In the genomic region with DNA sequence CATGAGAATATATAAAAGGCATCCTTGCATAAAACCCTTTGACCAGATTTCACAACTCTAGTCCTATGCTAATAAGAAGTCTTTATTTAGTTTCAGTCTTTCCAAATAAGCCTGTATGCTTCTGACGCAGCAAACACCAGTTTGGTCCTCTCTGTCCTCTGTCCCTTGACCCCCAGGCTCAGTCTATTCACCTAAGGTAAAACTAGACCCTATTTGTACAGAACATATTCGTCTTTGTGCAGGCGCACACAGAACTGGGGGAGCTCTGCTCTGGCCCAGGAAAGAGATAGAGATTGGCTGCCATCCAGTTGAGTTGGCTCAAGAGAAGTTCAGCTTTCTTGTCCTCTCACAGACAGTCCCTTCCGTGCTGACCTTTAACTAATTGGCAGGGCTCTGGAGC, we compare ENCODE assay signal across 13 cellular contexts. TPM values are rescaled to one million over a fixed set of nuclear protein-coding genes. Genes with fewer than 3 reads are reported as not detected.
DNase-seq lines count a peak whose midpoint lies in the region; ATAC-seq and TF ChIP-seq lines count a peak whose summit lies in the region.
"Had no signal": no experiment of that assay in that cellular context is flagged by ENCODE, and none has a peak within 500 bp of the region (broad histone marks: within the 10 kb centered on the region; RNA-seq: fewer than 3 reads in every experiment).

No MANE protein-coding gene starts in this region.

- H3K4me1 Mint-ChIP-seq in activated CD4-positive, alpha-beta T cell treated with anti-CD3 and anti-CD28 coated beads, Interleukin-2, amount 10 ng/mL, durations not matched to agents 24 days and 14 days = peaks cover 50% of the 10 kb centered on the region
- H3K4me1 Mint-ChIP-seq in dendritic cell treated with granulocyte-macrophage colony-stimulating factor and Interleukin-4, amounts not matched to agents 40 ng/mL and 50 ng/mL, for 4 days (ENCODE audit: low read depth) = peaks cover 44% of the 10 kb centered on the region

- H3K27ac ChIP-seq in lung (ENCODE audit: low read depth in 1 of 2, low read length in 1 of 2) (peak overlapping the region in 1 of 2 donors; percentile 61), vagina (peak overlapping the region; percentile 18), Peyer's patch (peak overlapping the region in 1 of 4 donors; percentile 67)
- H3K27ac ChIP-seq: SJCRH30 had no signal

- H3K9me3 ChIP-seq in lung (ENCODE audit: control insufficient read depth in 2 of 2, insufficient read depth in 1 of 2, low read length in 1 of 2) (no peaks in the 10 kb centered on the region), vagina (no peaks in the 10 kb centered on the region), Peyer's patch (no peaks in the 10 kb centered on the region)
- H3K9me3 ChIP-seq: SJCRH30 had no signal

- peaks cover 2 to 6% of the 10 kb centered on the region in 2 donors for H3K4me1 ChIP-seq in lung (ENCODE audit: control insufficient read depth in 2 of 2, insufficient read depth in 2 of 2, low read length in 2 of 2)
- H3K4me1 ChIP-seq in vagina = peaks cover 10% of the 10 kb centered on the region
- no peaks in the 10 kb centered on the region for H3K4me1 ChIP-seq in Peyer's patch
- H3K4me1 ChIP-seq: SJCRH30 had no signal

- H3K36me3 ChIP-seq in lung (ENCODE audit: control insufficient read depth in 2 of 2, insufficient read depth in 2 of 2, low read length in 2 of 2) (no peaks in the 10 kb centered on the region), vagina (no peaks in the 10 kb centered on the region), Peyer's patch (no peaks in the 10 kb centered on the region)
- H3K36me3 ChIP-seq: SJCRH30 had no signal

- no peaks in the 10 kb centered on the region for H3K27me3 ChIP-seq in lung (ENCODE audit: control insufficient read depth, insufficient read depth)
- no peaks in the 10 kb centered on the region for H3K27me3 ChIP-seq in vagina
- no peaks in the 10 kb centered on the region for H3K27me3 ChIP-seq in Peyer's patch
- H3K27me3 ChIP-seq: SJCRH30 had no signal

- no peak for TF ChIP-seq POLR2A in vagina (IDR thresholded peaks at IDR 0.05)
- no peak for TF ChIP-seq POLR2A in Peyer's patch (IDR thresholded peaks at IDR 0.05)

- ATAC-seq in lung (ENCODE audit: insufficient read depth, low FRiP score) (peak; percentile 16), GM19463 (IDR thresholded peaks at IDR 0.05; ENCODE audit: unreplicated experiment) (no peak)
- ATAC-seq: activated CD8-positive, alpha-beta T cell treated with anti-CD3 and anti-CD28 coated beads for 36 hours had no signal

- no peak overlapping the region for H3K4me3 ChIP-seq in lung
- no peak overlapping the region for H3K4me3 ChIP-seq in vagina
- no peak overlapping the region for H3K4me3 ChIP-seq in Peyer's patch
- H3K4me3 ChIP-seq: SJCRH30 had no signal

- intact Hi-C loops in activated CD4-positive, alpha-beta T cell treated with anti-CD3 and anti-CD28 coated beads, Interleukin-2, amount 10 ng/mL, durations not matched to agents 24 days and 14 days (cut with micrococcal nuclease) = loop anchor here (5.0 kb wide), 1 partner anchor 241 kb away; no protein-coding TSS in a partner anchor
- intact Hi-C loops in dendritic cell treated with granulocyte-macrophage colony-stimulating factor and Interleukin-4, amounts not matched to agents 40 ng/mL and 50 ng/mL, for 4 days (cut with micrococcal nuclease) = no loop called here
- intact Hi-C loops in vagina (cut with DNase I) = no loop called here

- H3K4me3 Mint-ChIP-seq in activated CD4-positive, alpha-beta T cell treated with anti-CD3 and anti-CD28 coated beads, Interleukin-2, amount 10 ng/mL, durations not matched to agents 24 days and 14 days = no peak overlapping the region
- no peak overlapping the region for H3K4me3 Mint-ChIP-seq in dendritic cell treated with granulocyte-macrophage colony-stimulating factor and Interleukin-4, amounts not matched to agents 40 ng/mL and 50 ng/mL, for 4 days
- H3K4me3 Mint-ChIP-seq: activated CD8-positive, alpha-beta T cell treated with anti-CD3 and anti-CD28 coated beads for 36 hours; activated naive CD4-positive, alpha-beta T cell treated with anti-CD3 and anti-CD28 coated beads, Interleukin-2, amount 50 U/mL, for 24 hours had no signal

- WGBS in lung, 2 donors = 30 to 31% methylated on average over 4 of the region's 4 CpGs

- H3K36me3 Mint-ChIP-seq in activated CD4-positive, alpha-beta T cell treated with anti-CD3 and anti-CD28 coated beads, Interleukin-2, amount 10 ng/mL, durations not matched to agents 24 days and 14 days (ENCODE audit: low read depth) = peaks cover 28% of the 10 kb centered on the region
- H3K36me3 Mint-ChIP-seq in dendritic cell treated with granulocyte-macrophage colony-stimulating factor and Interleukin-4, amounts not matched to agents 40 ng/mL and 50 ng/mL, for 4 days (ENCODE audit: low read depth) = no peaks in the 10 kb centered on the region

- H3K9me3 Mint-ChIP-seq in activated CD4-positive, alpha-beta T cell treated with anti-CD3 and anti-CD28 coated beads, Interleukin-2, amount 10 ng/mL, durations not matched to agents 24 days and 14 days = peaks cover 4% of the 10 kb centered on the region
- no peaks in the 10 kb centered on the region for H3K9me3 Mint-ChIP-seq in dendritic cell treated with granulocyte-macrophage colony-stimulating factor and Interleukin-4, amounts not matched to agents 40 ng/mL and 50 ng/mL, for 4 days
- H3K9me3 Mint-ChIP-seq: activated naive CD4-positive, alpha-beta T cell treated with anti-CD3 and anti-CD28 coated beads, Interleukin-2, amount 50 U/mL, for 24 hours had no signal

- TF ChIP-seq CTCF in lung (IDR thresholded peaks at IDR 0.05; ENCODE audit: control extremely low read depth, extremely low read depth) = no peak
- no peak for TF ChIP-seq CTCF in vagina (IDR thresholded peaks at IDR 0.05)
- TF ChIP-seq CTCF in Peyer's patch (IDR thresholded peaks at IDR 0.05) = no peak

- no peak overlapping the region for H3K27ac Mint-ChIP-seq in activated CD4-positive, alpha-beta T cell treated with anti-CD3 and anti-CD28 coated beads, Interleukin-2, amount 10 ng/mL, durations not matched to agents 24 days and 14 days
- H3K27ac Mint-ChIP-seq in dendritic cell treated with granulocyte-macrophage colony-stimulating factor and Interleukin-4, amounts not matched to agents 40 ng/mL and 50 ng/mL, for 4 days = peak overlapping the region; percentile 72

- DNase-seq in activated CD4-positive, alpha-beta T cell treated with anti-CD3 and anti-CD28 coated beads, Interleukin-2, amount 10 ng/mL, durations not matched to agents 24 days and 14 days = peak; percentile 55
- DNase-seq in activated CD4-positive, alpha-beta T cell treated with anti-CD3 and anti-CD28 coated beads for 48 hours = no peak
- DNase-seq in lung (ENCODE audit: low spot score) (no peak), vagina (ENCODE audit: extremely low spot score in 2 of 2) (no peak), Peyer's patch (no peak)
- no peak for DNase-seq in activated T-cell treated with anti-CD3 and anti-CD28 coated beads, Interleukin-2, amount 50 U/mL, for 48 hours
- DNase-seq: activated CD8-positive, alpha-beta T cell treated with anti-CD3 and anti-CD28 coated beads for 36 hours; islet precursor cell; posterior cingulate gyrus; SJCRH30 had no signal

- H3K27me3 Mint-ChIP-seq in activated CD4-positive, alpha-beta T cell treated with anti-CD3 and anti-CD28 coated beads, Interleukin-2, amount 10 ng/mL, durations not matched to agents 24 days and 14 days = no peaks in the 10 kb centered on the region
- no peaks in the 10 kb centered on the region for H3K27me3 Mint-ChIP-seq in dendritic cell treated with granulocyte-macrophage colony-stimulating factor and Interleukin-4, amounts not matched to agents 40 ng/mL and 50 ng/mL, for 4 days
- H3K27me3 Mint-ChIP-seq: activated CD8-positive, alpha-beta T cell treated with anti-CD3 and anti-CD28 coated beads for 36 hours; activated naive CD4-positive, alpha-beta T cell treated with anti-CD3 and anti-CD28 coated beads, Interleukin-2, amount 50 U/mL, for 24 hours had no signal

RNA-seq across cellular contexts. Expression of a gene that starts 21.0 kb away (rescaled TPM):
- 334 and 344 TPM in 2 replicates for total RNA-seq in activated CD4-positive, alpha-beta T cell treated with anti-CD3 and anti-CD28 coated beads, Interleukin-2, amount 10 ng/mL, durations not matched to agents 24 days and 14 days
- total RNA-seq in lung (100 to 1,000 TPM; 129 to 146 TPM), vagina (72.4 TPM), Peyer's patch (100 to 1,000 TPM in 1 of 4 donors, 10 to 100 TPM in 3; 61.9 to 117 (median 83.2) TPM)
- 100 to 1,000 TPM; 153 to 250 TPM for polyA plus RNA-seq in lung

RNA-seq across cellular contexts. Expression of a gene that starts 41.6 kb away (rescaled TPM):
- 91.8 and 93.5 TPM in 2 replicates for total RNA-seq in activated CD4-positive, alpha-beta T cell treated with anti-CD3 and anti-CD28 coated beads, Interleukin-2, amount 10 ng/mL, durations not matched to agents 24 days and 14 days
- total RNA-seq in lung (100 to 1,000 TPM in 1 of 2 donors, 10 to 100 TPM in 1; 99.1 to 156 TPM), vagina (59.9 TPM), Peyer's patch (100 to 1,000 TPM in 1 of 4 donors, 10 to 100 TPM in 3; 58.4 to 127 (median 92.4) TPM)
- 10 to 100 TPM; 47.6 to 77.4 TPM for polyA plus RNA-seq in lung
